Comparison of ENCODE assay signal across 8 cellular contexts in genomic region chr7:37448057-37448636, GRCh38.
DNase-seq lines count a peak whose midpoint lies in the region; ATAC-seq, FAIRE-seq and TF ChIP-seq lines count a peak whose summit lies in the region.

No MANE protein-coding gene starts in this region.

- peak overlapping the region; percentile 55 for H3K9ac ChIP-seq in parathyroid adenoma

- H2AFZ ChIP-seq in parathyroid adenoma, result peak overlapping the region; percentile 100

- peak overlapping the region; percentile 81 for H3K27ac ChIP-seq in parathyroid adenoma

- peak overlapping the region; percentile 59 for H3K4me3 ChIP-seq in parathyroid adenoma (ENCODE audit: low read depth, low read length)

- no peaks in the 10 kb centered on the region for H3K9me3 ChIP-seq in parathyroid adenoma (ENCODE audit: control insufficient read depth, low read length)

- no peaks in the 10 kb centered on the region for H3K36me3 ChIP-seq in parathyroid adenoma (ENCODE audit: control insufficient read depth, insufficient read depth, low read length)

- no peak for TF ChIP-seq CTCF in parathyroid adenoma (IDR thresholded peaks at IDR 0.05)

- peak; percentile 43 for DNase-seq in activated T-cell treated with anti-CD3 and anti-CD28 coated beads for 4 hours
- DNase-seq in activated T-cell treated with anti-CD3 and anti-CD28 coated beads, Interleukin-2, amount 50 U/mL, for 48 hours, result no peak
- peak; percentile 5 to 17 for DNase-seq in activated T-helper 1 cell treated with anti-CD3 and anti-CD28 coated beads, Interleukin-2, amount 50 U/mL, for 16 hours (ENCODE audit: low read depth in 1 of 2, low spot score in 1 of 2)
- peak in 35 of 42 donors; percentile 18 to 69 (median 42) for DNase-seq in head of caudate nucleus
- no peak for DNase-seq in RCC 7860 (ENCODE audit: low spot score)

- intact Hi-C loops in head of caudate nucleus (cut with DNase I), result loop anchor here (10.0 kb wide), 1 partner anchor 243 kb away; no protein-coding TSS in a partner anchor

- H3K4me1 ChIP-seq in parathyroid adenoma, result peaks cover 14% of the 10 kb centered on the region

- no peak for FAIRE-seq in RCC 7860 (lab: Jason Lieb, UNC)

- H3K27me3 ChIP-seq in parathyroid adenoma (ENCODE audit: control insufficient read depth, insufficient read depth, low read length), result no peaks in the 10 kb centered on the region

- peak overlapping the region; percentile 80 for H3K4me2 ChIP-seq in parathyroid adenoma (ENCODE audit: low read length)

- no peaks in the 10 kb centered on the region for H3K79me2 ChIP-seq in parathyroid adenoma

- ATAC-seq in HG03432 (IDR thresholded peaks at IDR 0.05; ENCODE audit: unreplicated experiment) (peak; percentile 31), HG03342 (IDR thresholded peaks at IDR 0.05; ENCODE audit: unreplicated experiment) (no peak)

Comparison
In these comparisons a context has a peak if more than half of its experiments do, and no peak if none do; other contexts are left out.
1. DNase-seq: peak in activated T-cell treated with anti-CD3 and anti-CD28 coated beads for 4 hours (single experiment), activated T-helper 1 cell treated with anti-CD3 and anti-CD28 coated beads, Interleukin-2, amount 50 U/mL, for 16 hours (2 of 2) and head of caudate nucleus (35 of 42); none in activated T-cell treated with anti-CD3 and anti-CD28 coated beads, Interleukin-2, amount 50 U/mL, for 48 hours (0 of 2) and RCC 7860 (single experiment).